8 cellular contexts compared by ENCODE assay signal in the genomic region with DNA sequence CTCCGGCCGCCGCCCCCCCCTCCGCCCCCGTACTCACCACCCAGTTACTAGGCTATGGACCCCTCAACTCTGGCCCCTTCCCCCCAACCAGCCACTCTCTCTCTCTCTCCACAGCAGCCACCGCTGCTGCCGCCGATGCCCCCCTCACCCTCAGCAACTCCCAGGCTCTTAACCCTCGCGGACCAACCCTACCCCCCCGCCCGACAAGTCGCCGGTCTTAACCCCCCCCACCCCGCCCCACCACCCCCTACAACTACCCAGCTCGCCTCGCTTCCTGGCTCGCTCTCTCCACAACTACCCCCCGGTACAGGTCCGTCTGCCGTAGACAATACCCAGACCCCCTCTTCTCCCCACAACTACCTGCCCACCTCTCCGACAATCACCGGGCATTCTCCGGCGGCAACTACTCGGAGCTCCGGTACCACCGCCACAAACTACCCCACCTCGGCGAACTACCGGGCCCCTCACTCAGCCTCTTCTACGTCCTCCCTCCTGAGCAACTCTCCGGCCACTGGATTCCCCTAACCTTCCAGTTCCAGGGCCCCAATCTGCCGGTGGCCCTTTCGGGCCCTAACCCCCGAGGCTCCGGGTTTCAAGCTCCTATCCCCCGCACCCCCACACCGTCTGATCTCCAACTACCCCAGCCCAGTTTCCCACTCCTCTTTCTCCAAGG. TPM values are rescaled to one million over a fixed set of nuclear protein-coding genes. Genes with fewer than 3 reads are reported as not detected.
DNase-seq lines count a peak whose midpoint lies in the region; ATAC-seq, FAIRE-seq and TF ChIP-seq lines count a peak whose summit lies in the region.

No MANE protein-coding gene starts in this region.

- peak overlapping the region; percentile 85 for H3K4me3 ChIP-seq in NB4 (ENCODE audit: low read depth, low read length)
- peak overlapping the region; percentile 85 to 99 (median 89) for H3K4me3 ChIP-seq in breast epithelium
- peak overlapping the region; percentile 88 to 94 (median 90) for H3K4me3 ChIP-seq in liver (ENCODE audit: low read depth in 1 of 3, low read length in 3 of 3)

- TF ChIP-seq RAD21 in liver (IDR thresholded peaks at IDR 0.05), result no peak

- TF ChIP-seq POLR2A in NB4 (IDR thresholded peaks at IDR 0.05; ENCODE audit: extremely low read depth, insufficient read length), result peak; percentile 11
- no peak for TF ChIP-seq POLR2A in breast epithelium (IDR thresholded peaks at IDR 0.05)

- under 1% methylated on average over 39 of the region's 39 CpGs for WGBS in liver

- DNase-seq in D721Med (ENCODE audit: insufficient read length, low spot score) (peak; percentile 46), NB4 (ENCODE audit: low read depth) (peak; percentile 67), breast epithelium (ENCODE audit: low spot score in 2 of 2) (no peak), COLO829 (ENCODE audit: low spot score) (no peak), kidney glomerular epithelial cell (lab: John Stamatoyannopoulos, UW) (no peak)

- intact Hi-C loops in breast epithelium (cut with DNase I; ENCODE audit: low total_unique reads), result no loop called here

- peak overlapping the region; percentile 88 to 89 for H3K9ac ChIP-seq in liver (ENCODE audit: low read depth in 1 of 2, low read length in 2 of 2)

- no peak for FAIRE-seq in D721Med (lab: Jason Lieb, UNC)

- TF ChIP-seq CTCF in D721Med (IDR thresholded peaks at IDR 0.05; ENCODE audit: insufficient read depth, missing control alignments), result no peak
- no peak for TF ChIP-seq CTCF in NB4 (IDR thresholded peaks at IDR 0.05; ENCODE audit: low read depth, low read length)
- no peak for TF ChIP-seq CTCF in breast epithelium (IDR thresholded peaks at IDR 0.05)
- TF ChIP-seq CTCF in liver (IDR thresholded peaks at IDR 0.05; ENCODE audit: low read depth, low read length, missing input control), result no peak

- H3K27me3 ChIP-seq in breast epithelium (no peaks in the 10 kb centered on the region), liver (ENCODE audit: control insufficient read depth in 4 of 4, insufficient read depth in 4 of 4, low read length in 3 of 4) (no peaks in the 10 kb centered on the region)

- H3K27ac ChIP-seq in breast epithelium (peak overlapping the region; percentile 97 to 100), liver (ENCODE audit: low read depth in 1 of 2, low read length in 2 of 2) (peak overlapping the region; percentile 90 to 92), temporal lobe (ENCODE audit: low read depth, low read length) (peak overlapping the region; percentile 96)

- ATAC-seq in HG03469 (IDR thresholded peaks at IDR 0.05; ENCODE audit: unreplicated experiment), result no peak

- H3K36me3 ChIP-seq in breast epithelium (no peaks in the 10 kb centered on the region), liver (ENCODE audit: control insufficient read depth in 4 of 4, insufficient read depth in 3 of 4, low read depth in 1 of 4, low read length in 3 of 4) (peaks cover 7 to 24% (median 14%) of the 10 kb centered on the region in 4 donors)

- H3K4me1 ChIP-seq in breast epithelium (peaks cover 4 to 26% of the 10 kb centered on the region in 2 donors), liver (ENCODE audit: control insufficient read depth in 4 of 4, insufficient read depth in 4 of 4, low read length in 3 of 4) (peaks cover 2 to 56% (median 45%) of the 10 kb centered on the region in 4 donors)

- no peaks in the 10 kb centered on the region for H3K9me3 ChIP-seq in breast epithelium
- no peaks in the 10 kb centered on the region for H3K9me3 ChIP-seq in liver (ENCODE audit: control insufficient read depth in 4 of 4, low read length in 3 of 4)

TF ChIP-seq in liver, 16 proteins besides CTCF, POLR2A, EP300 and RAD21:
- TF ChIP-seq NR2F2 (IDR thresholded peaks at IDR 0.05) (no peak), HNF4G (IDR thresholded peaks at IDR 0.05) (no peak), RXRA (IDR thresholded peaks at IDR 0.05) (no peak), FOXA2 (IDR thresholded peaks at IDR 0.05) (no peak), JUND (IDR thresholded peaks at IDR 0.05) (no peak), YY1 (IDR thresholded peaks at IDR 0.05) (no peak), SP1 (IDR thresholded peaks at IDR 0.05) (no peak), FOXA1 (IDR thresholded peaks at IDR 0.05) (no peak)
- TF ChIP-seq, protein P1, sequence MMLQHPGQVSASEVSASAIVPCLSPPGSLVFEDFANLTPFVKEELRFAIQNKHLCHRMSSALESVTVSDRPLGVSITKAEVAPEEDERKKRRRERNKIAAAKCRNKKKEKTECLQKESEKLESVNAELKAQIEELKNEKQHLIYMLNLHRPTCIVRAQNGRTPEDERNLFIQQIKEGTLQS (IDR thresholded peaks at IDR 0.05), result no peak
- TF ChIP-seq, protein P2, sequence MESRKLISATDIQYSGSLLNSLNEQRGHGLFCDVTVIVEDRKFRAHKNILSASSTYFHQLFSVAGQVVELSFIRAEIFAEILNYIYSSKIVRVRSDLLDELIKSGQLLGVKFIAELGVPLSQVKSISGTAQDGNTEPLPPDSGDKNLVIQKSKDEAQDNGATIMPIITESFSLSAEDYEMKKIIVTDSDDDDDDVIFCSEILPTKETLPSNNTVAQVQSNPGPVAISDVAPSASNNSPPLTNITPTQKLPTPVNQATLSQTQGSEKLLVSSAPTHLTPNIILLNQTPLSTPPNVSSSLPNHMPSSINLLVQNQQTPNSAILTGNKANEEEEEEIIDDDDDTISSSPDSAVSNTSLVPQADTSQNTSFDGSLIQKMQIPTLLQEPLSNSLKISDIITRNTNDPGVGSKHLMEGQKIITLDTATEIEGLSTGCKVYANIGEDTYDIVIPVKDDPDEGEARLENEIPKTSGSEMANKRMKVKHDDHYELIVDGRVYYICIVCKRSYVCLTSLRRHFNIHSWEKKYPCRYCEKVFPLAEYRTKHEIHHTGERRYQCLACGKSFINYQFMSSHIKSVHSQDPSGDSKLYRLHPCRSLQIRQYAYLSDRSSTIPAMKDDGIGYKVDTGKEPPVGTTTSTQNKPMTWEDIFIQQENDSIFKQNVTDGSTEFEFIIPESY (IDR thresholded peaks at IDR 0.05), result no peak

RNA-seq across cellular contexts. Expression of gene PHF23, which starts 0.7 kb away (rescaled TPM):
- total RNA-seq in breast epithelium, result 10 to 100 TPM; 22.1 to 40.4 (median 37.7) TPM
- 10 to 100 TPM; 14.6 to 15.8 TPM for total RNA-seq in liver
- polyA plus RNA-seq in liver, result 10 to 100 TPM; 14.0 to 18.3 TPM
- total RNA-seq in temporal lobe, result 17.9 TPM

RNA-seq across cellular contexts. Expression of gene GABARAP, which starts 3.7 kb away (rescaled TPM):
- 100 to 1,000 TPM; 620 to 765 (median 631) TPM for total RNA-seq in breast epithelium
- total RNA-seq in liver, result 10 to 100 TPM; 74.4 to 88.4 TPM
- 100 to 1,000 TPM; 322 to 489 TPM for polyA plus RNA-seq in liver
- 93.9 TPM for total RNA-seq in temporal lobe

RNA-seq across cellular contexts. Expression of gene DVL2, which starts 4.2 kb away (rescaled TPM):
- total RNA-seq in breast epithelium, result 10 to 100 TPM; 32.0 to 58.2 (median 47.9) TPM
- total RNA-seq in liver, result 10 to 100 TPM; 16.7 to 24.5 TPM
- polyA plus RNA-seq in liver, result 1 to 10 TPM; 3.4 to 5.9 TPM
- 30.0 TPM for total RNA-seq in temporal lobe

RNA-seq across cellular contexts. Expression of gene CTDNEP1, which starts 13.0 kb away (rescaled TPM):
- 10 to 100 TPM; 35.7 to 67.5 (median 60.5) TPM for total RNA-seq in breast epithelium
- 10 to 100 TPM; 15.2 to 21.9 TPM for total RNA-seq in liver
- polyA plus RNA-seq in liver, result 10 to 100 TPM; 11.0 to 28.6 TPM
- 49.9 TPM for total RNA-seq in temporal lobe

RNA-seq across cellular contexts. Expression of gene ELP5, which starts 13.5 kb away (rescaled TPM):
- 10 to 100 TPM; 26.9 to 36.7 (median 30.6) TPM for total RNA-seq in breast epithelium
- total RNA-seq in liver, result 10 to 100 TPM; 19.3 to 24.1 TPM
- polyA plus RNA-seq in liver, result 10 to 100 TPM; 29.1 to 38.4 TPM
- 22.1 TPM for total RNA-seq in temporal lobe

Comparison
In these comparisons a context has a peak if more than half of its experiments do, and no peak if none do; other contexts are left out.
1. DNase-seq: peak in D721Med (single experiment) and NB4 (single experiment); none in breast epithelium (0 of 2), COLO829 (single experiment) and kidney glomerular epithelial cell (single experiment).
2. Peak in every context shown above with its lines, with median percentiles within 50 percentile points of each other: H3K4me3 ChIP-seq and H3K27ac ChIP-seq.